11 cellular contexts compared by ENCODE assay signal in genomic region chr9:107249131-107249533, GRCh38. TPM values are rescaled to one million over a fixed set of nuclear protein-coding genes. Genes with fewer than 3 reads are reported as not detected.
DNase-seq lines count a peak whose midpoint lies in the region; ATAC-seq lines count a peak whose summit lies in the region.
"Had no signal": no experiment of that assay in that cellular context is flagged by ENCODE, and none has a peak within 500 bp of the region (broad histone marks: within the 10 kb centered on the region; RNA-seq: fewer than 3 reads in every experiment).

No MANE protein-coding gene starts in this region.

- no peak for ATAC-seq in GM21360 (IDR thresholded peaks at IDR 0.05; ENCODE audit: unreplicated experiment)

- peak overlapping the region; percentile 71 for H3K27ac ChIP-seq in skeletal muscle tissue (ENCODE audit: low read depth, low read length)
- H3K27ac ChIP-seq: 22Rv1 had no signal

- H3K4me3 ChIP-seq in skeletal muscle tissue (ENCODE audit: low read length in 3 of 3) = peak overlapping the region in 1 of 3 donors; percentile 17

- DNase-seq in NCI-H146 (lab: John Stamatoyannopoulos, UW) = peak; percentile 29
- no peak for DNase-seq in NCI-H146 treated with DMSO at 0.1 percent for 48 hours (lab: John Stamatoyannopoulos, UW; ENCODE audit: unreplicated experiment)
- peak; percentile 36 for DNase-seq in astrocyte of the hippocampus (ENCODE audit: low read depth, low spot score)
- peak; percentile 11 for DNase-seq in kidney glomerular epithelial cell (lab: John Stamatoyannopoulos, UW)
- DNase-seq in LoVo (ENCODE audit: low spot score) = no peak
- no peak for DNase-seq in NCI-H2107 treated with DMSO at 0.1 percent for 48 hours (lab: John Stamatoyannopoulos, UW; ENCODE audit: unreplicated experiment)
- DNase-seq: activated naive CD8-positive, alpha-beta T cell treated with anti-CD3 and anti-CD28 coated beads, Interleukin-2, amount 10 ng/mL, durations not matched to agents 7 days and 5 days; stimulated activated CD4-positive, alpha-beta T cell treated with anti-CD3 and anti-CD28 coated beads, Interleukin-4, amount 100 ng/mL, for 24 hours had no signal

- H3K9ac ChIP-seq in skeletal muscle tissue (ENCODE audit: low read depth in 1 of 3, low read length in 3 of 3) = peak overlapping the region in 1 of 3 donors; percentile 52

- no peaks in the 10 kb centered on the region for H3K36me3 ChIP-seq in skeletal muscle tissue (ENCODE audit: control insufficient read depth in 3 of 3, insufficient read depth in 3 of 3, low read length in 3 of 3)

- H3K27me3 ChIP-seq in skeletal muscle tissue (ENCODE audit: control insufficient read depth in 3 of 3, insufficient read depth in 3 of 3, low read length in 3 of 3) = no peaks in the 10 kb centered on the region

- peaks cover 17 to 25% (median 21%) of the 10 kb centered on the region in 3 donors for H3K4me1 ChIP-seq in skeletal muscle tissue (ENCODE audit: control insufficient read depth in 3 of 3, insufficient read depth in 3 of 3, low read length in 3 of 3)

- H3K9me3 ChIP-seq in skeletal muscle tissue (ENCODE audit: control insufficient read depth in 3 of 3, low read length in 3 of 3) = no peaks in the 10 kb centered on the region

RNA-seq across cellular contexts. Expression of gene RAD23B, which starts 33.9 kb away (rescaled TPM):
- total RNA-seq in skeletal muscle tissue = 92.4 TPM

Comparison
In these comparisons a context has a peak if more than half of its experiments do, and no peak if none do; other contexts are left out.
1. DNase-seq: peak in NCI-H146 (single experiment), astrocyte of the hippocampus (single experiment) and kidney glomerular epithelial cell (single experiment); none in NCI-H146 treated with DMSO at 0.1 percent for 48 hours (single experiment), LoVo (single experiment) and NCI-H2107 treated with DMSO at 0.1 percent for 48 hours (single experiment).